ENCODE assay signal across 19 cellular contexts in genomic region chr14:102171173-102172020, GRCh38. TPM values are rescaled to one million over a fixed set of nuclear protein-coding genes. Genes with fewer than 3 reads are reported as not detected.
DNase-seq lines count a peak whose midpoint lies in the region; ATAC-seq and TF ChIP-seq lines count a peak whose summit lies in the region.
"Had no signal": no experiment of that assay in that cellular context is flagged by ENCODE, and none has a peak within 500 bp of the region (broad histone marks: within the 10 kb centered on the region; RNA-seq: fewer than 3 reads in every experiment).

No MANE protein-coding gene starts in this region.

- H3K4me3 ChIP-seq in breast epithelium (no peak overlapping the region), subcutaneous abdominal adipose tissue (ENCODE audit: low read depth in 1 of 5, low read length in 5 of 5) (no peak overlapping the region)
- H3K4me3 ChIP-seq: hepatocyte had no signal

- no peak overlapping the region for H3K4me3 Mint-ChIP-seq in MCF 10A (ENCODE audit: unreplicated experiment)
- no peak overlapping the region for H3K4me3 Mint-ChIP-seq in WTC11
- H3K4me3 Mint-ChIP-seq: activated naive CD8-positive, alpha-beta T cell treated with anti-CD3 and anti-CD28 coated beads, Interleukin-2, amount 10 ng/mL, durations not matched to agents 7 days and 5 days; T-helper 1 cell treated with Interleukin-12 subunit alpha and Interleukin-12 subunit beta and Interleukin-4 antibody, amounts not matched to agents 30 μg/mL and 1 μg/mL, for 36 hours had no signal

- peak overlapping the region; percentile 85 for H3K27ac Mint-ChIP-seq in MCF 10A (ENCODE audit: low read depth, unreplicated experiment)
- peak overlapping the region; percentile 95 for H3K27ac Mint-ChIP-seq in WTC11
- H3K27ac Mint-ChIP-seq: activated naive CD8-positive, alpha-beta T cell treated with anti-CD3 and anti-CD28 coated beads, Interleukin-2, amount 10 ng/mL, durations not matched to agents 7 days and 5 days; T-helper 1 cell treated with Interleukin-12 subunit alpha and Interleukin-12 subunit beta and Interleukin-4 antibody, amounts not matched to agents 30 μg/mL and 1 μg/mL, for 36 hours had no signal

- H3K27ac ChIP-seq in breast epithelium (no peak overlapping the region), subcutaneous abdominal adipose tissue (ENCODE audit: low read depth, low read length) (peak overlapping the region; percentile 87)
- H3K27ac ChIP-seq: hepatocyte, neutrophil had no signal

- H3K4me1 ChIP-seq in breast epithelium: no peaks in the 10 kb centered on the region
- peaks cover 0 to 7% (median 3%) of the 10 kb centered on the region in 5 donors for H3K4me1 ChIP-seq in subcutaneous abdominal adipose tissue (ENCODE audit: control insufficient read depth in 5 of 5, insufficient read depth in 5 of 5, low read length in 5 of 5)

- H3K9me3 Mint-ChIP-seq in MCF 10A (ENCODE audit: unreplicated experiment) (no peaks in the 10 kb centered on the region), WTC11 (no peaks in the 10 kb centered on the region)
- H3K9me3 Mint-ChIP-seq: activated naive CD8-positive, alpha-beta T cell treated with anti-CD3 and anti-CD28 coated beads, Interleukin-2, amount 10 ng/mL, durations not matched to agents 7 days and 5 days; T-helper 1 cell treated with Interleukin-12 subunit alpha and Interleukin-12 subunit beta and Interleukin-4 antibody, amounts not matched to agents 30 μg/mL and 1 μg/mL, for 36 hours had no signal

- TF ChIP-seq CTCF in MCF 10A (IDR thresholded peaks at IDR 0.05; ENCODE audit: unreplicated experiment) (no peak), breast epithelium (IDR thresholded peaks at IDR 0.05) (no peak), WTC11 (IDR thresholded peaks at IDR 0.05) (no peak)

- no peaks in the 10 kb centered on the region for H3K36me3 Mint-ChIP-seq in MCF 10A (ENCODE audit: insufficient read depth, unreplicated experiment)
- peaks cover 4% of the 10 kb centered on the region; the same call in 1 of the 2 replicates for H3K36me3 Mint-ChIP-seq in WTC11

- H3K27me3 Mint-ChIP-seq in MCF 10A (ENCODE audit: insufficient read depth, unreplicated experiment): no peaks in the 10 kb centered on the region
- no peaks in the 10 kb centered on the region for H3K27me3 Mint-ChIP-seq in WTC11 (ENCODE audit: low read depth)
- H3K27me3 Mint-ChIP-seq: activated naive CD8-positive, alpha-beta T cell treated with anti-CD3 and anti-CD28 coated beads, Interleukin-2, amount 10 ng/mL, durations not matched to agents 7 days and 5 days had no signal

- no peaks in the 10 kb centered on the region for H3K9me3 ChIP-seq in breast epithelium
- no peaks in the 10 kb centered on the region for H3K9me3 ChIP-seq in subcutaneous abdominal adipose tissue (ENCODE audit: control insufficient read depth in 5 of 5, low read length in 5 of 5)
- H3K9me3 ChIP-seq: neutrophil had no signal

- H3K36me3 ChIP-seq in breast epithelium (no peaks in the 10 kb centered on the region), subcutaneous abdominal adipose tissue (ENCODE audit: control insufficient read depth in 5 of 5, insufficient read depth in 5 of 5, low read length in 5 of 5) (peaks cover 0 to 4% (median 0%) of the 10 kb centered on the region in 5 donors)

- DNase-seq in MCF 10A (ENCODE audit: unreplicated experiment): no peak
- DNase-seq in breast epithelium (ENCODE audit: low spot score in 2 of 2): no peak
- DNase-seq in WTC11 (ENCODE audit: low spot score): no peak
- peak; percentile 33 for DNase-seq in kidney tubule cell (ENCODE audit: low spot score)
- DNase-seq in HuH-7.5 (ENCODE audit: low spot score): no peak
- DNase-seq in nucleus accumbens (lab: John Stamatoyannopoulos, UW): no peak
- DNase-seq in islet precursor cell: no peak
- DNase-seq: activated naive CD8-positive, alpha-beta T cell treated with anti-CD3 and anti-CD28 coated beads, Interleukin-2, amount 10 ng/mL, durations not matched to agents 7 days and 5 days; C1 segment of cervical spinal cord; caudate nucleus; effector memory CD4-positive, alpha-beta T cell; NCI-H1694; right cardiac atrium; stimulated activated naive CD4-positive, alpha-beta T cell treated with Interleukin-2 at 50 U/mL for 16 hours had no signal

- POLR2A ChIA-PET in MCF 10A (lab: Yijun Ruan, JAX): interaction anchor here (0.7 to 1.5 kb wide), 4 partner anchors 10 to 45 kb away, joined by 3 to 7 read pairs (median 4); no protein-coding TSS in a partner anchor
- POLR2A ChIA-PET in WTC11 (lab: Charles Lee): no interaction called here

- H3K4me1 Mint-ChIP-seq in MCF 10A (ENCODE audit: insufficient read depth, unreplicated experiment) (peaks cover 10% of the 10 kb centered on the region), WTC11 (peaks cover 17% of the 10 kb centered on the region)

- CTCF ChIA-PET in MCF 10A (lab: Yijun Ruan, JAX): interaction anchor here (0.6 to 0.7 kb wide), 3 partner anchors 66 to 150 kb away, joined by 3 to 5 read pairs (median 4); partner anchors contain the start of gene ZNF839
- CTCF ChIA-PET in WTC11 (lab: Charles Lee): interaction anchor here (0.6 kb wide), 2 partner anchors 60 to 1455 kb away, joined by 3 to 4 read pairs; no protein-coding TSS in a partner anchor

- H3K9ac ChIP-seq in subcutaneous abdominal adipose tissue (ENCODE audit: low read length in 5 of 5): peak overlapping the region in 2 of 5 donors; percentile 1 to 45

- no peak for ATAC-seq in WTC11
- ATAC-seq: activated CD4-positive, CD25-positive, alpha-beta regulatory T cell treated with anti-CD3 and anti-CD28 coated beads, Interleukin-2, amount 50 U/mL, for 24 hours had no signal

- intact Hi-C loops in MCF 10A (cut with micrococcal nuclease) (no loop called here), breast epithelium (cut with DNase I; ENCODE audit: low total_unique reads) (no loop called here)

- no peaks in the 10 kb centered on the region for H3K27me3 ChIP-seq in breast epithelium
- no peaks in the 10 kb centered on the region for H3K27me3 ChIP-seq in subcutaneous abdominal adipose tissue (ENCODE audit: control insufficient read depth in 5 of 5, insufficient read depth in 4 of 5, low read length in 5 of 5)
- H3K27me3 ChIP-seq: hepatocyte, neutrophil had no signal

- no peak for TF ChIP-seq POLR2A in breast epithelium (IDR thresholded peaks at IDR 0.05)

- BruUV-seq in MCF 10A (replicated peaks; lab: Mats Ljungman, UMichigan): no TSS peak

TF ChIP-seq in WTC11, 78 proteins besides CTCF, POLR2A, EP300 and RAD21 (continues in another document):
- no peak for TF ChIP-seq IRF1 (CRISPR knock-in tag; IDR thresholded peaks at IDR 0.05)
- no peak for TF ChIP-seq ATF2 (CRISPR knock-in tag; IDR thresholded peaks at IDR 0.05; ENCODE audit: borderline replicate concordance, low read depth)
- no peak for TF ChIP-seq EMX1 (CRISPR knock-in tag; IDR thresholded peaks at IDR 0.05)
- no peak for TF ChIP-seq ZNF138 (CRISPR knock-in tag; conservative IDR thresholded peaks at IDR 0.05)
- no peak for TF ChIP-seq NFATC4 (CRISPR knock-in tag; IDR thresholded peaks at IDR 0.05)
- TF ChIP-seq OVOL2 (CRISPR knock-in tag; IDR thresholded peaks at IDR 0.05; ENCODE audit: borderline replicate concordance): no peak
- TF ChIP-seq FOXP4 (CRISPR knock-in tag; IDR thresholded peaks at IDR 0.05): no peak

RNA-seq across cellular contexts. Expression of gene WDR20, which starts 31.7 kb away (rescaled TPM):
- 23.8 and 24.8 TPM in 2 replicates for total RNA-seq in MCF 10A (2022)
- total RNA-seq in breast epithelium: 10 to 100 TPM; 19.5 to 42.0 (median 24.6) TPM
- 25.6 to 27.5 TPM (median 25.9 TPM) in 3 replicates for total RNA-seq in WTC11 (2021)
